1 cellular context compared by ENCODE assay signal in genomic region chr7:607938-608337, GRCh38.
TF ChIP-seq lines count a peak whose summit lies in the region.

No MANE protein-coding gene starts in this region.

TF ChIP-seq in GM12878, 131 proteins besides CTCF, POLR2A, EP300 and RAD21:
- TF ChIP-seq RCOR1 (conservative IDR thresholded peaks at IDR 0.05; ENCODE audit: low read depth, low read length) (no peak), PAX5 (IDR thresholded peaks at IDR 0.05; ENCODE audit: borderline replicate concordance, low read depth, low read length) (no peak), POU2F2 (IDR thresholded peaks at IDR 0.05; ENCODE audit: borderline replicate concordance, low read depth, low read length) (no peak), EGR1 (IDR thresholded peaks at IDR 0.05; ENCODE audit: borderline replicate concordance in 1 of 2, low read depth in 2 of 2, low read length in 2 of 2) (no peak), CEBPB (IDR thresholded peaks at IDR 0.05; ENCODE audit: borderline replicate concordance in 1 of 2, low read depth in 2 of 2, low read length in 2 of 2) (no peak), DPF2 (IDR thresholded peaks at IDR 0.05) (no peak), CREB1 (IDR thresholded peaks at IDR 0.05; ENCODE audit: low read depth) (no peak), MTA3 (IDR thresholded peaks at IDR 0.05; ENCODE audit: borderline replicate concordance, low read length) (no peak), RFX5 (IDR thresholded peaks at IDR 0.05; ENCODE audit: low read depth, low read length) (no peak), RUNX3 (IDR thresholded peaks at IDR 0.05; ENCODE audit: low read length) (no peak), NFXL1 (IDR thresholded peaks at IDR 0.05; ENCODE audit: borderline replicate concordance) (no peak), LARP7 (IDR thresholded peaks at IDR 0.05) (no peak), YBX1 (IDR thresholded peaks at IDR 0.05) (no peak)
- TF ChIP-seq, protein P1, sequence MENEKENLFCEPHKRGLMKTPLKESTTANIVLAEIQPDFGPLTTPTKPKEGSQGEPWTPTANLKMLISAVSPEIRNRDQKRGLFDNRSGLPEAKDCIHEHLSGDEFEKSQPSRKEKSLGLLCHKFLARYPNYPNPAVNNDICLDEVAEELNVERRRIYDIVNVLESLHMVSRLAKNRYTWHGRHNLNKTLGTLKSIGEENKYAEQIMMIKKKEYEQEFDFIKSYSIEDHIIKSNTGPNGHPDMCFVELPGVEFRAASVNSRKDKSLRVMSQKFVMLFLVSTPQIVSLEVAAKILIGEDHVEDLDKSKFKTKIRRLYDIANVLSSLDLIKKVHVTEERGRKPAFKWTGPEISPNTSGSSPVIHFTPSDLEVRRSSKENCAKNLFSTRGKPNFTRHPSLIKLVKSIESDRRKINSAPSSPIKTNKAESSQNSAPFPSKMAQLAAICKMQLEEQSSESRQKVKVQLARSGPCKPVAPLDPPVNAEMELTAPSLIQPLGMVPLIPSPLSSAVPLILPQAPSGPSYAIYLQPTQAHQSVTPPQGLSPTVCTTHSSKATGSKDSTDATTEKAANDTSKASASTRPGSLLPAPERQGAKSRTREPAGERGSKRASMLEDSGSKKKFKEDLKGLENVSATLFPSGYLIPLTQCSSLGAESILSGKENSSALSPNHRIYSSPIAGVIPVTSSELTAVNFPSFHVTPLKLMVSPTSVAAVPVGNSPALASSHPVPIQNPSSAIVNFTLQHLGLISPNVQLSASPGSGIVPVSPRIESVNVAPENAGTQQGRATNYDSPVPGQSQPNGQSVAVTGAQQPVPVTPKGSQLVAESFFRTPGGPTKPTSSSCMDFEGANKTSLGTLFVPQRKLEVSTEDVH (IDR thresholded peaks at IDR 0.05; ENCODE audit: low read depth, partially characterized antibody), result no peak
- TF ChIP-seq, protein P2, sequence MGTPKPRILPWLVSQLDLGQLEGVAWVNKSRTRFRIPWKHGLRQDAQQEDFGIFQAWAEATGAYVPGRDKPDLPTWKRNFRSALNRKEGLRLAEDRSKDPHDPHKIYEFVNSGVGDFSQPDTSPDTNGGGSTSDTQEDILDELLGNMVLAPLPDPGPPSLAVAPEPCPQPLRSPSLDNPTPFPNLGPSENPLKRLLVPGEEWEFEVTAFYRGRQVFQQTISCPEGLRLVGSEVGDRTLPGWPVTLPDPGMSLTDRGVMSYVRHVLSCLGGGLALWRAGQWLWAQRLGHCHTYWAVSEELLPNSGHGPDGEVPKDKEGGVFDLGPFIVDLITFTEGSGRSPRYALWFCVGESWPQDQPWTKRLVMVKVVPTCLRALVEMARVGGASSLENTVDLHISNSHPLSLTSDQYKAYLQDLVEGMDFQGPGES (IDR thresholded peaks at IDR 0.05), result no peak
- TF ChIP-seq, protein P3, sequence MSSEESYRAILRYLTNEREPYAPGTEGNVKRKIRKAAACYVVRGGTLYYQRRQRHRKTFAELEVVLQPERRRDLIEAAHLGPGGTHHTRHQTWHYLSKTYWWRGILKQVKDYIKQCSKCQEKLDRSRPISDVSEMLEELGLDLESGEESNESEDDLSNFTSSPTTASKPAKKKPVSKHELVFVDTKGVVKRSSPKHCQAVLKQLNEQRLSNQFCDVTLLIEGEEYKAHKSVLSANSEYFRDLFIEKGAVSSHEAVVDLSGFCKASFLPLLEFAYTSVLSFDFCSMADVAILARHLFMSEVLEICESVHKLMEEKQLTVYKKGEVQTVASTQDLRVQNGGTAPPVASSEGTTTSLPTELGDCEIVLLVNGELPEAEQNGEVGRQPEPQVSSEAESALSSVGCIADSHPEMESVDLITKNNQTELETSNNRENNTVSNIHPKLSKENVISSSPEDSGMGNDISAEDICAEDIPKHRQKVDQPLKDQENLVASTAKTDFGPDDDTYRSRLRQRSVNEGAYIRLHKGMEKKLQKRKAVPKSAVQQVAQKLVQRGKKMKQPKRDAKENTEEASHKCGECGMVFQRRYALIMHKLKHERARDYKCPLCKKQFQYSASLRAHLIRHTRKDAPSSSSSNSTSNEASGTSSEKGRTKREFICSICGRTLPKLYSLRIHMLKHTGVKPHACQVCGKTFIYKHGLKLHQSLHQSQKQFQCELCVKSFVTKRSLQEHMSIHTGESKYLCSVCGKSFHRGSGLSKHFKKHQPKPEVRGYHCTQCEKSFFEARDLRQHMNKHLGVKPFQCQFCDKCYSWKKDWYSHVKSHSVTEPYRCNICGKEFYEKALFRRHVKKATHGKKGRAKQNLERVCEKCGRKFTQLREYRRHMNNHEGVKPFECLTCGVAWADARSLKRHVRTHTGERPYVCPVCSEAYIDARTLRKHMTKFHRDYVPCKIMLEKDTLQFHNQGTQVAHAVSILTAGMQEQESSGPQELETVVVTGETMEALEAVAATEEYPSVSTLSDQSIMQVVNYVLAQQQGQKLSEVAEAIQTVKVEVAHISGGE (CRISPR knock-in tag; IDR thresholded peaks at IDR 0.05), result no peak
